8 cellular contexts compared by ENCODE assay signal in the genomic region with DNA sequence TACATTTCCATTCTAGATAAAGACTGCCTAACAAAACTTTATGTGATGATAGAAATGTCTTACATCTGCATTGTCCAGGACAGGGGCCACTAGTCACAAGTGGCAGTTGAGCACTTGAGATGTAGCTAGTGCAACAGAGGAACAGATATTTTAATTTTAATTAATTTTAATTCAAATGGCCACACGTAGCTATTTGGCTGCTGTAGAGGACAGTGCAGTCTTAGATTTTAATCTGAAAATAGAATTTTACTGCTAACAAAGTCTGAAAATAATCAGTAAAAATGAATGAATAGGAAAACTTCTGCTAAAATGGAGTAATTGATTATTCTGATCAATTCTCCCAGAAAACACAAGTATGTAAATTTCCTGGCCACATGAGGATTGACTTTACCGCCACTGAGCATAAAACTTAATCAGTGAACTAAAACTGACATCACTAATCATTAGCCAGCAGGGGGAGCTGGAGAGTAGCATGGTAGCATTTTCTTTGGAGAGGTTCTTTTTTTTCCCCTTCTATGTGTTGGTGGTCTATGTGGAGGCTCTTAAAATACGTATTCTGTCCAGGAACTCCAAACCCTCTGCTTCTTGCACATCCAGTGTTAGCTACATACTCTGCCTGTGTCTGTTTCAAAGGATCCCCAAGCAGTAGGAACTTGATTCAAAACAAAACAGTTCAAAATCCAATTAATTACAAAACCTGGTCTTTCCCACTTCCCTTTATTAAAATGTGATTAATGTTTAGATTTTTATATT. TPM values are rescaled to one million over a fixed set of nuclear protein-coding genes. Genes with fewer than 3 reads are reported as not detected.
DNase-seq lines count a peak whose midpoint lies in the region; ATAC-seq and TF ChIP-seq lines count a peak whose summit lies in the region.

No MANE protein-coding gene starts in this region.

- H3K79me2 ChIP-seq in osteoblast (ENCODE audit: insufficient read depth, low read length): no peaks in the 10 kb centered on the region

- H3K27me3 ChIP-seq in osteoblast (ENCODE audit: insufficient read depth, low read length): no peaks in the 10 kb centered on the region

- H3K27ac ChIP-seq in osteoblast (ENCODE audit: low read depth, low read length): no peak overlapping the region

- peak; percentile 88 for TF ChIP-seq CTCF in osteoblast (IDR thresholded peaks at IDR 0.05; ENCODE audit: extremely low read depth, low read depth, low read length)

- DNase-seq in CMK (ENCODE audit: low read depth) (peak; percentile 2), GM19238 (ENCODE audit: insufficient read length, low spot score) (peak; percentile 16), NCI-H526 (lab: John Stamatoyannopoulos, UW) (peak; percentile 51 to 83), fibroblast of peridontal ligament (ENCODE audit: extremely low read depth) (peak; percentile 69), osteoblast (ENCODE audit: insufficient read length, low spot score, missing footprints) (no peak), KG1 (lab: John Stamatoyannopoulos, UW) (no peak)
- DNase-seq in activated CD8-positive, alpha-beta memory T cell treated with anti-CD3 and anti-CD28 coated beads for 24 hours: peak; percentile 62

- no peaks in the 10 kb centered on the region for H3K9me3 ChIP-seq in osteoblast (ENCODE audit: low read depth, low read length)

- no peaks in the 10 kb centered on the region for H3K4me1 ChIP-seq in osteoblast (ENCODE audit: insufficient read depth, low read length)

- peak; percentile 72 for ATAC-seq in HG03439 (IDR thresholded peaks at IDR 0.05; ENCODE audit: unreplicated experiment)

- no peaks in the 10 kb centered on the region for H4K20me1 ChIP-seq in osteoblast (ENCODE audit: insufficient read depth, low read length)

- H2AFZ ChIP-seq in osteoblast (ENCODE audit: low read length): peak overlapping the region; percentile 33

- no peak overlapping the region for H3K4me2 ChIP-seq in osteoblast (ENCODE audit: insufficient read depth, low read length)

- H3K4me3 ChIP-seq in osteoblast (ENCODE audit: insufficient read depth, low read length): no peak overlapping the region

- no peaks in the 10 kb centered on the region for H3K36me3 ChIP-seq in osteoblast (ENCODE audit: insufficient read depth, low read length)

RNA-seq across cellular contexts. Expression of a gene that starts 52.1 kb away (rescaled TPM):
- total RNA-seq in osteoblast: 0.59 and 1.8 TPM in 2 replicates

Comparison
In these comparisons a context has a peak if more than half of its experiments do, and no peak if none do; other contexts are left out.
1. DNase-seq: peak in CMK (single experiment), GM19238 (single experiment), NCI-H526 (2 of 2), activated CD8-positive, alpha-beta memory T cell treated with anti-CD3 and anti-CD28 coated beads for 24 hours (single experiment) and fibroblast of peridontal ligament (single experiment); none in osteoblast (single experiment) and KG1 (single experiment).